14 cellular contexts compared by ENCODE assay signal in the genomic region with DNA sequence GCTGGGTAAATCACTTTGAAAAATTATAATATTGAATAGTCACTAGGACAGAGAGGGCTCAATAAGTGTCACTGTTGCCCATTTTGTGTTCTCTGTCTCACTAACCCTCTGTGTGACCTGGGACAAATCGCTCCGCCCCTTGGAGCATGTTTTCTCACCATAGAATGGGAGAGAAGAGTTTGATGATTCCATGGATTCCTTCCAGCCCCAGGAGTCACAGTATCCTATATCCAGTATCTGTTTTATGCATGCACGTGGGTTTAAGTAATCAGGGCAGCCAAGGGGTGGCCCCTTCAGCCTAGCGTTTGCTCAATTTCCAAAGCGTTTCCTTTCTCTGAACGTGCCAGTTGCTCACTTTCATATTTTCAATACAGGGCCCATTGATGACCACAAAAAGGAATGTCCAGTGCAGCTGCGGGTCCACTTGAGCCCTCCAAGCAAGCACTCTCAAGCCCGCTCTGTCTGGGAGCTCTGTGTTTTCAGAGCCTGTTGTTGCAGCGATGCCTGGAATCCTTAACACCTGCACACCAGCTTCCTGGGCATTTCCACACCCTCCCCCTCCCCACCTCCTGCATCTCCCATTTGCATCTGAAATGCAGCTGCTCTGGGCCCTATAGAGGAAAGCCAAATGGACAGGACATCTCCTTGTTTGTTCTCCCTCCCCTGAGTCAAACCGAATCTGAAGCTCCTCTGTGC.
DNase-seq lines count a peak whose midpoint lies in the region; ATAC-seq lines count a peak whose summit lies in the region.
"Had no signal": no experiment of that assay in that cellular context is flagged by ENCODE, and none has a peak within 500 bp of the region (broad histone marks: within the 10 kb centered on the region; RNA-seq: fewer than 3 reads in every experiment).

No MANE protein-coding gene starts in this region.

- H3K36me3 ChIP-seq in iPS-15b (ENCODE audit: control insufficient read depth, insufficient read depth, low read length), result no peaks in the 10 kb centered on the region

- peak overlapping the region; percentile 47 for H3K4me3 ChIP-seq in iPS-15b (ENCODE audit: low read depth, low read length)
- H3K4me3 ChIP-seq: K562 had no signal

- DNase-seq in Ammon's horn (ENCODE audit: low spot score), result peak; percentile 52
- peak; percentile 28 for DNase-seq in NCI-H1092 (lab: John Stamatoyannopoulos, UW)
- peak; percentile 89 for DNase-seq in NCI-H748 (lab: John Stamatoyannopoulos, UW; ENCODE audit: unreplicated experiment)
- no peak for DNase-seq in stimulated activated CD4-positive, alpha-beta T cell treated with anti-CD3 and anti-CD28 coated beads, Interleukin-1b, Interleukin-23, amount 100 ng/mL, for 48 hours
- DNase-seq: immature natural killer cell; naive thymus-derived CD8-positive, alpha-beta T cell; stimulated activated CD4-positive, alpha-beta T cell treated with anti-CD3 and anti-CD28 coated beads, Interleukin-15, amount 100 ng/mL, for 24 hours; stimulated activated naive B cell treated with anti-CD40 and anti-IgM and Interleukin-4, amounts not matched to agents 10 μg/mL and 1 μg/mL and 100 μg/mL, for 72 hours; T1000 had no signal

- H3K9ac ChIP-seq in iPS-15b (ENCODE audit: low read depth, low read length), result no peak overlapping the region

- no peaks in the 10 kb centered on the region for H3K27me3 ChIP-seq in iPS-15b (ENCODE audit: control insufficient read depth, insufficient read depth, low read length)

- ATAC-seq in HG03025 (IDR thresholded peaks at IDR 0.05; ENCODE audit: low FRiP score, unreplicated experiment) (no peak), GM19328 (IDR thresholded peaks at IDR 0.05; ENCODE audit: unreplicated experiment) (no peak), HG03045 (IDR thresholded peaks at IDR 0.05; ENCODE audit: unreplicated experiment) (no peak)
- ATAC-seq: K562; naive thymus-derived CD8-positive, alpha-beta T cell; stimulated activated naive B cell treated with anti-CD40 and anti-IgM and Interleukin-4, amounts not matched to agents 10 μg/mL and 1 μg/mL and 100 μg/mL, for 72 hours had no signal

- peaks cover 2% of the 10 kb centered on the region for H3K9me3 ChIP-seq in iPS-15b (ENCODE audit: control insufficient read depth, insufficient read depth, low read length)

- H3K4me1 ChIP-seq in iPS-15b (ENCODE audit: control insufficient read depth, insufficient read depth, low read length), result peaks cover 3% of the 10 kb centered on the region
